ENCODE assay signal across 9 cellular contexts in the genomic region with DNA sequence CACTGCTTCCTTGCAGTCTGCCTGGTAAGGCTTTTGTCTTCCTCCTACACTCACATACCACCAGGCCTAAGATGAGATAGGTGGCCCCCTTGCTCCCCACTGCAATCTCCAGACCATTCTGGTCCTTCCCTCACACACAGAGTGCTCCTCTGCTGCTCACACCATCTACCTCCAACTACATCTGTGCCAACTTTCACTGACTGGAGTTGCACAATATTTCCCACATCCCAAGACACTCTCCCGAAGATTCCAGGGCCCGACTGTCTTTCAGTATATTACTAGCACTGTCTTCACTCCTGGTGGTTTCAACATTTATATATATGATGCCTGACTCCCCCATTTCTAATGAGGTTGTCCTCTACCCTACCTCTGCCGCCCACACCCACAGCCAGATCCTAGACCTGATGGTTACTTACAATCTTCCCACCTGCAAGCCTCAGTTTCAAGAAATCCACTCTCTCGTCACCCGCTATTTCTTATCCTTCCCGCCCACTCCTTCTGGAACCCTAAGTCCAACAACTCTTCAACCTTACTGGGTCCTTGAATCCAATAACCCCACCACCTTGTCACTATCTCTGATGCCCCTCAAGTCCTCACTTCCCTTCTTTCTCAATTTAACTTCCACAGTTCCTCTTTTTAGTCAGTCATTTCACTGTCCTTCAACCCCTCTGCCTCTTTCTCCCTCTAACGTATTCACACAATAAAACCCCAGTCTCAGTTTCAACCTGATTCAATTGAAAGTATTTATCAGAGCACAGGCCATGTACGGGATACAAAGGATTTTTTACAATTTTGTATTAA. TPM values are rescaled to one million over a fixed set of nuclear protein-coding genes. Genes with fewer than 3 reads are reported as not detected.
DNase-seq lines count a peak whose midpoint lies in the region; ATAC-seq and TF ChIP-seq lines count a peak whose summit lies in the region.
"Had no signal": no experiment of that assay in that cellular context is flagged by ENCODE, and none has a peak within 500 bp of the region (broad histone marks: within the 10 kb centered on the region; RNA-seq: fewer than 3 reads in every experiment).

No MANE protein-coding gene starts in this region.

- ATAC-seq in GM18858 (IDR thresholded peaks at IDR 0.05; ENCODE audit: unreplicated experiment) (peak; percentile 83), GM21737 (IDR thresholded peaks at IDR 0.05; ENCODE audit: unreplicated experiment) (peak; percentile 70), HG03469 (IDR thresholded peaks at IDR 0.05; ENCODE audit: unreplicated experiment) (peak; percentile 90), left lobe of liver (peak; percentile 49)

- DNase-seq in left lobe of liver (ENCODE audit: low spot score) (no peak), sigmoid colon (no peak), NCI-H2227 (lab: John Stamatoyannopoulos, UW; ENCODE audit: unreplicated experiment) (no peak), hippocampal formation (lab: John Stamatoyannopoulos, UW) (no peak)
- no peak for DNase-seq in activated CD4-positive, alpha-beta T cell treated with anti-CD3 and anti-CD28 coated beads for 1 hour
- DNase-seq: NCI-H2107 had no signal

- no peaks in the 10 kb centered on the region for H3K9me3 ChIP-seq in sigmoid colon

- 86 to 89% methylated on average over 8 of the region's 8 CpGs for WGBS in sigmoid colon, 2 donors

- intact Hi-C loops in sigmoid colon (cut with DNase I) = no loop called here

- no peak for TF ChIP-seq POLR2A in sigmoid colon (IDR thresholded peaks at IDR 0.05)

- TF ChIP-seq CTCF in sigmoid colon (IDR thresholded peaks at IDR 0.05) = no peak

- no peak overlapping the region for H3K27ac ChIP-seq in sigmoid colon

- no peak for TF ChIP-seq EP300 in sigmoid colon (IDR thresholded peaks at IDR 0.05)

- peaks cover 0 to 3% (median 0%) of the 10 kb centered on the region in 4 donors for H3K4me1 ChIP-seq in sigmoid colon

- H3K27me3 ChIP-seq in sigmoid colon = no peaks in the 10 kb centered on the region

- H3K4me3 ChIP-seq in sigmoid colon = no peak overlapping the region

- H3K36me3 ChIP-seq in sigmoid colon = no peaks in the 10 kb centered on the region

RNA-seq across cellular contexts. Expression of a gene that starts 21.6 kb away (rescaled TPM):
- total RNA-seq in left lobe of liver (52.0 TPM), sigmoid colon (10 to 100 TPM; 17.7 to 19.9 (median 18.8) TPM)
- 10 to 100 TPM in 2 of 3 donors, 1 to 10 TPM in 1; 8.4 to 23.2 (median 12.3) TPM for polyA plus RNA-seq in sigmoid colon
